ENCODE assay signal across 10 cellular contexts in the genomic region with DNA sequence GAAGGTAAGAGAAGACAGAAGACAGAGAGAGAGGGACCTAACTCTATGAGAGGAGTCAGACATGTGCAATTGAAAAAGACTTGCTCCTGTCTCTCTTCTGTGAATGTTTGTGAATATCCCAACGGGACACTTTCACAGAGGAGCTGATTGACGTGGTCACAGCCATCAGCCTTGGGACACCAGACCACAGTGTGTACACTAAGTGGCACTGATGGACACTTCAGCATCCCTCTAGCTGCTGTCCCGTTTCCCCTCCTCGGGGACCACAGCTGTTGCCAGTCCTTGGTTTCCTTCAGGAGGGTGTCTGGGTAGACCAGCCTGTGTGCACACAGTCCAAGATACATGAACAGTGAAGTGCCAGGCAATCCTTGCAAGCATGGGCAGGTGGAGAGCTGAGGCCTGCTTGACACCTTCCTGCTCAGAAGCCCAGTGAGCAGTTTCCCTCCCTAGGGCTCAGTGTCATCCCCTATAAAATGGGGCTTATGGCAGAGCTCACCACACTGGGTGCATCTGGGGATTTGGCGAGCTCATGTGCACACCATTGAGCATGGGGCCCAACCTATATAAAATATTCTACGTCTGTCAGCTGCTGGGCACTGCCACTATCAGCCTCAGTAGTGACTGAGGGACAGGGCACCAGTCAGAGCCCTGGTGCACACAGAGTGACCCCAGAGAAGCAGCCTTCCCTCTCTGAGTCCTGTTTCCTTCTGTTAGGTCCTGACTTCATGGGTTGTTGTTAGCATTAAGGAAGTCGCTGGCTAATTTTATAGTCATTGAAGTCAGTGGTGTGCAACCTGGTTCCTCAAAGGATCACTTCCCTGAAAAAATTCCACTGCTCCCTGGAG. TPM values are rescaled to one million over a fixed set of nuclear protein-coding genes. Genes with fewer than 3 reads are reported as not detected.
A peak's percentile ranks its signal among the peaks of the same experiment; 100 is the strongest.
DNase-seq lines count a peak whose midpoint lies in the region; ATAC-seq and TF ChIP-seq lines count a peak whose summit lies in the region.
"Had no signal": no experiment of that assay in that cellular context is flagged by ENCODE, and none has a peak within 500 bp of the region (broad histone marks: within the 10 kb centered on the region; RNA-seq: fewer than 3 reads in every experiment).

No MANE protein-coding gene starts in this region.

- DNase-seq in CD1c-positive myeloid dendritic cell (ENCODE audit: extremely low spot score) (peak; percentile 78), H4 (ENCODE audit: low spot score) (peak; percentile 20), mesothelial cell of epicardium (ENCODE audit: low spot score in 2 of 2, unreplicated experiment in 2 of 2) (no peak), NCI-H2107 (lab: John Stamatoyannopoulos, UW) (no peak), T-helper 2 cell (no peak), DMS79 (lab: John Stamatoyannopoulos, UW) (no peak)
- DNase-seq in activated naive CD8-positive, alpha-beta T cell treated with anti-CD3 and anti-CD28 coated beads, Interleukin-2, amount 10 ng/mL, durations not matched to agents 7 days and 5 days = peak; percentile 31

- no peaks in the 10 kb centered on the region for H3K27me3 Mint-ChIP-seq in activated naive CD8-positive, alpha-beta T cell treated with anti-CD3 and anti-CD28 coated beads, Interleukin-2, amount 10 ng/mL, durations not matched to agents 7 days and 5 days
- no peaks in the 10 kb centered on the region for H3K27me3 Mint-ChIP-seq in mesothelial cell of epicardium (ENCODE audit: low read depth)

- POLR2A ChIA-PET in activated naive CD8-positive, alpha-beta T cell treated with anti-CD3 and anti-CD28 coated beads, Interleukin-2, amount 10 ng/mL, durations not matched to agents 7 days and 5 days (lab: Charles Lee) = interaction anchor here (1.3 to 1.4 kb wide), 2 partner anchors 10 to 111 kb away, joined by 4 read pairs; a partner anchor contains a TSS

- peak overlapping the region; percentile 5 for H3K27ac Mint-ChIP-seq in activated naive CD8-positive, alpha-beta T cell treated with anti-CD3 and anti-CD28 coated beads, Interleukin-2, amount 10 ng/mL, durations not matched to agents 7 days and 5 days
- peak overlapping the region; percentile 17 for H3K27ac Mint-ChIP-seq in mesothelial cell of epicardium

- no peaks in the 10 kb centered on the region for H3K9me3 Mint-ChIP-seq in activated naive CD8-positive, alpha-beta T cell treated with anti-CD3 and anti-CD28 coated beads, Interleukin-2, amount 10 ng/mL, durations not matched to agents 7 days and 5 days
- no peaks in the 10 kb centered on the region for H3K9me3 Mint-ChIP-seq in mesothelial cell of epicardium

- peaks cover 2% of the 10 kb centered on the region for H3K36me3 Mint-ChIP-seq in activated naive CD8-positive, alpha-beta T cell treated with anti-CD3 and anti-CD28 coated beads, Interleukin-2, amount 10 ng/mL, durations not matched to agents 7 days and 5 days
- H3K36me3 Mint-ChIP-seq in mesothelial cell of epicardium = peaks cover 7% of the 10 kb centered on the region

- TF ChIP-seq CTCF in mesothelial cell of epicardium (IDR thresholded peaks at IDR 0.05; ENCODE audit: unreplicated experiment) = no peak

- H3K4me1 Mint-ChIP-seq in activated naive CD8-positive, alpha-beta T cell treated with anti-CD3 and anti-CD28 coated beads, Interleukin-2, amount 10 ng/mL, durations not matched to agents 7 days and 5 days = peaks cover 9% of the 10 kb centered on the region
- H3K4me1 Mint-ChIP-seq in mesothelial cell of epicardium = peaks cover 14% of the 10 kb centered on the region

- ATAC-seq in activated naive CD8-positive, alpha-beta T cell treated with anti-CD3 and anti-CD28 coated beads, Interleukin-2, amount 10 ng/mL, durations not matched to agents 7 days and 5 days (ENCODE audit: low read depth) = no peak
- ATAC-seq in GM18870 (IDR thresholded peaks at IDR 0.05; ENCODE audit: unreplicated experiment) = no peak
- ATAC-seq: esophagus mucosa had no signal

- no peak overlapping the region for H3K4me3 Mint-ChIP-seq in activated naive CD8-positive, alpha-beta T cell treated with anti-CD3 and anti-CD28 coated beads, Interleukin-2, amount 10 ng/mL, durations not matched to agents 7 days and 5 days
- no peak overlapping the region for H3K4me3 Mint-ChIP-seq in mesothelial cell of epicardium

RNA-seq across cellular contexts. Expression of a gene that starts 4.3 kb away (rescaled TPM):
- total RNA-seq in H4 (2014; rRNA removed; shearing (Covaris generic)) = 64.0 and 65.0 TPM in 2 replicates
- 100 to 1,000 TPM; 149 to 159 TPM for total RNA-seq in activated naive CD8-positive, alpha-beta T cell treated with anti-CD3 and anti-CD28 coated beads, Interleukin-2, amount 10 ng/mL, durations not matched to agents 7 days and 5 days
- total RNA-seq in mesothelial cell of epicardium = 135 to 154 TPM (median 137 TPM) in 3 replicates

RNA-seq across cellular contexts. Expression of a gene that starts 15.7 kb away (rescaled TPM):
- 1.1 and 1.7 TPM in 2 replicates for total RNA-seq in H4 (2014; rRNA removed; shearing (Covaris generic))
- 10 to 100 TPM; 33.2 to 36.3 TPM for total RNA-seq in activated naive CD8-positive, alpha-beta T cell treated with anti-CD3 and anti-CD28 coated beads, Interleukin-2, amount 10 ng/mL, durations not matched to agents 7 days and 5 days
- total RNA-seq in mesothelial cell of epicardium = 48.9 to 54.7 TPM (median 51.9 TPM) in 3 replicates

RNA-seq across cellular contexts. Expression of a gene that starts 17.8 kb away (rescaled TPM):
- 0.15 TPM in 1 of 2 replicates, not detected in the other for total RNA-seq in H4 (2014; rRNA removed; shearing (Covaris generic))
- 1 to 10 TPM; 1.0 to 1.1 TPM for total RNA-seq in activated naive CD8-positive, alpha-beta T cell treated with anti-CD3 and anti-CD28 coated beads, Interleukin-2, amount 10 ng/mL, durations not matched to agents 7 days and 5 days
- total RNA-seq in mesothelial cell of epicardium = 1.2 to 1.6 TPM (median 1.4 TPM) in 3 replicates
- total RNA-seq: esophagus mucosa, vagina had no signal

RNA-seq across cellular contexts. Expression of a gene that starts 27.5 kb away (rescaled TPM):
- 0.43 TPM in 1 of 2 replicates, not detected in the other for total RNA-seq in H4 (2014; rRNA removed; shearing (Covaris generic))
- under 1 TPM; 0.11 to 0.39 TPM for total RNA-seq in activated naive CD8-positive, alpha-beta T cell treated with anti-CD3 and anti-CD28 coated beads, Interleukin-2, amount 10 ng/mL, durations not matched to agents 7 days and 5 days
- 19.2 to 26.1 TPM (median 22.7 TPM) in 3 replicates for total RNA-seq in mesothelial cell of epicardium
- total RNA-seq: esophagus mucosa, vagina had no signal

RNA-seq across cellular contexts. Expression of a gene that starts 36.0 kb away (rescaled TPM):
- total RNA-seq in H4 (2014; rRNA removed; shearing (Covaris generic)) = not detected in 2 replicates
- not detected for total RNA-seq in activated naive CD8-positive, alpha-beta T cell treated with anti-CD3 and anti-CD28 coated beads, Interleukin-2, amount 10 ng/mL, durations not matched to agents 7 days and 5 days
- total RNA-seq in mesothelial cell of epicardium = not detected in 3 replicates
- total RNA-seq: esophagus mucosa, vagina had no signal

Comparison
In these comparisons a context has a peak if more than half of its experiments do, and no peak if none do; other contexts are left out.
1. DNase-seq: peak in CD1c-positive myeloid dendritic cell (single experiment), H4 (single experiment) and activated naive CD8-positive, alpha-beta T cell treated with anti-CD3 and anti-CD28 coated beads, Interleukin-2, amount 10 ng/mL, durations not matched to agents 7 days and 5 days (single experiment); none in mesothelial cell of epicardium (0 of 2), NCI-H2107 (single experiment), T-helper 2 cell (0 of 5) and DMS79 (single experiment).
2. RNA of a gene that starts 15.7 kb away (total RNA-seq): 48.9 to 54.7 TPM in mesothelial cell of epicardium and 33.2 to 36.3 TPM in activated naive CD8-positive, alpha-beta T cell treated with anti-CD3 and anti-CD28 coated beads, Interleukin-2, amount 10 ng/mL, durations not matched to agents 7 days and 5 days; 1.1 to 1.7 TPM in H4; every median in the first group is over 10 times any median in the second.